In genomic region chr13:80382576-80382975, GRCh38 we compare ENCODE assay signal across 20 cellular contexts. TPM values are rescaled to one million over a fixed set of nuclear protein-coding genes. Genes with fewer than 3 reads are reported as not detected.
"Had no signal": no experiment of that assay in that cellular context is flagged by ENCODE, and none has a peak within 500 bp of the region (broad histone marks: within the 10 kb centered on the region; RNA-seq: fewer than 3 reads in every experiment).

No MANE protein-coding gene starts in this region.

- H3K4me1 ChIP-seq: colonic mucosa, thyroid gland had no signal

- H3K27ac ChIP-seq: brain microvascular endothelial cell, colonic mucosa, lower lobe of right lung, thyroid gland had no signal

- H3K4me3 ChIP-seq: colonic mucosa, lower lobe of right lung, thyroid gland had no signal

- H3K9me3 ChIP-seq: colonic mucosa, lower lobe of right lung, thyroid gland had no signal

- H3K4me1 Mint-ChIP-seq: neural crest cell had no signal

- H3K4me3 Mint-ChIP-seq: activated CD4-positive, alpha-beta T cell treated with anti-CD3 and anti-CD28 coated beads, Interleukin-2, amount 10 ng/mL, durations not matched to agents 7 days and 5 days; activated CD8-positive, alpha-beta T cell treated with anti-CD3 and anti-CD28 coated beads, Interleukin-2, amount 10 ng/mL, durations not matched to agents 7 days and 5 days; activated T-cell treated with anti-CD3 and anti-CD28 coated beads, Interleukin-2, amount 50 U/mL, for 72 hours; neural crest cell had no signal

- DNase-seq: activated CD4-positive, alpha-beta T cell treated with anti-CD3 and anti-CD28 coated beads, Interleukin-2, amount 10 ng/mL, durations not matched to agents 7 days and 5 days; activated CD8-positive, alpha-beta T cell treated with anti-CD3 and anti-CD28 coated beads, Interleukin-2, amount 10 ng/mL, durations not matched to agents 7 days and 5 days; activated effector memory CD4-positive, alpha-beta T cell treated with anti-CD3 and anti-CD28 coated beads, Interleukin-2, amount 50 U/mL, for 16 hours; activated naive CD4-positive, alpha-beta T cell treated with anti-CD3 and anti-CD28 coated beads, Interleukin-2, amount 50 U/mL, for 16 hours; activated T-cell treated with anti-CD3 and anti-CD28 coated beads, Interleukin-2, amount 50 U/mL, for 72 hours; aorta; brain microvascular endothelial cell; central memory CD4-positive, alpha-beta T cell; colonic mucosa; foreskin melanocyte; glutamatergic neuron; hippocampal formation; left cardiac atrium; lower lobe of right lung; stimulated activated CD4-positive, alpha-beta T cell treated with anti-CD3 and anti-CD28 coated beads, Interleukin-2, amount 100 ng/mL, for 24 hours; stimulated activated naive CD4-positive, alpha-beta T cell treated with Interleukin-2 at 50 U/mL for 16 hours; thyroid gland had no signal

- ATAC-seq: activated CD4-positive, CD25-positive, alpha-beta regulatory T cell treated with anti-CD3 and anti-CD28 coated beads, Interleukin-2, amount 50 U/mL, for 24 hours; activated CD8-positive, alpha-beta T cell treated with anti-CD3 and anti-CD28 coated beads, Interleukin-2, amount 10 ng/mL, durations not matched to agents 7 days and 5 days; activated T-cell treated with anti-CD3 and anti-CD28 coated beads, Interleukin-2, amount 50 U/mL, for 72 hours; left cardiac atrium; lower lobe of right lung had no signal

- H3K9me3 Mint-ChIP-seq: activated T-cell treated with anti-CD3 and anti-CD28 coated beads, Interleukin-2, amount 50 U/mL, for 72 hours had no signal

- H3K27me3 ChIP-seq: brain microvascular endothelial cell, colonic mucosa, thyroid gland had no signal

- H3K27ac Mint-ChIP-seq: activated CD4-positive, alpha-beta T cell treated with anti-CD3 and anti-CD28 coated beads, Interleukin-2, amount 10 ng/mL, durations not matched to agents 7 days and 5 days; activated CD8-positive, alpha-beta T cell treated with anti-CD3 and anti-CD28 coated beads, Interleukin-2, amount 10 ng/mL, durations not matched to agents 7 days and 5 days; activated T-cell treated with anti-CD3 and anti-CD28 coated beads, Interleukin-2, amount 50 U/mL, for 72 hours had no signal

- H3K27me3 Mint-ChIP-seq: activated CD4-positive, alpha-beta T cell treated with anti-CD3 and anti-CD28 coated beads, Interleukin-2, amount 10 ng/mL, durations not matched to agents 7 days and 5 days had no signal

- FAIRE-seq: islet of Langerhans had no signal

- H3K36me3 ChIP-seq: brain microvascular endothelial cell, colonic mucosa, lower lobe of right lung, thyroid gland had no signal

RNA-seq across cellular contexts. Expression of gene SPRY2, which starts 41.6 kb away (rescaled TPM):
- total RNA-seq: activated CD4-positive, alpha-beta T cell treated with anti-CD3 and anti-CD28 coated beads, Interleukin-2, amount 10 ng/mL, durations not matched to agents 7 days and 5 days had no signal
